7 cellular contexts compared by ENCODE assay signal in the genomic region with DNA sequence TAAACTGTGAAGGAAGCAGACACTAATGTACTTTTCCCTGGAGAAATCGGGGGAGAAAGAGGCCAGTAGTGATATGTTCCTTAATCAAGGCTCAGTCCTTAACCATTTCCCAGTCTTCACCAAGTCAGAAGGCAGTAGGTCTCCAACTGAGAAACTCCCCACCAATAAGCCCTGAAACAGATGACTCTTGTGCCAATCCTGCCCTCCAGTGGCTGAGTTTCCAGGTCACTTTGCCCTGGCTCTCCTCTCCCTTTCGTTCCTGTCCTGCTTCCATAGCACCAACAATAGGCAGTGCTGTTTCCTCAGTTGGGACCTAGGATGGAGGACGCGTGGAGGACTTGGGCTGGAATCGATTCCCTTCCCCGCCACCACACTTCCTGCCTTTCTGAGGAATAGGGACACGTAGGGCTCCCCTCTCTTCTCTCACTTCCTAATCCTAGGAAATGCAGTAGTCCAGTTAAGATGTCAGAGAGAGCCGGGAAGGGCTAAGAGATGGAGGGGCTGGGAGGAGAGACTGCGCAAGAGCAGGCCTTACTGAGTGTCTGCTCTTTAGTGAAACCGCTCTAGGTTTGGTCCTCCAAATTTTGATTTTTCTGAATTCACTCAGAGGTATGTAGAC. TPM values are rescaled to one million over a fixed set of nuclear protein-coding genes. Genes with fewer than 3 reads are reported as not detected.
DNase-seq lines count a peak whose midpoint lies in the region; TF ChIP-seq lines count a peak whose summit lies in the region.

No MANE protein-coding gene starts in this region.

- intact Hi-C loops in sigmoid colon (cut with DNase I) = no loop called here

- no peak for TF ChIP-seq EP300 in sigmoid colon (IDR thresholded peaks at IDR 0.05)

- H3K9me3 ChIP-seq in HAP-1 (no peaks in the 10 kb centered on the region), sigmoid colon (no peaks in the 10 kb centered on the region)

- in situ Hi-C loops in HAP-1 (cut with MboI; ENCODE audit: low sequenced_read_pairs) = no loop called here

- no peak overlapping the region for H3K27ac ChIP-seq in sigmoid colon

- H3K36me3 ChIP-seq in HAP-1 (replicated peaks) (no peaks in the 10 kb centered on the region), kidney epithelial cell (ENCODE audit: control insufficient read depth, insufficient read depth, low read length) (no peaks in the 10 kb centered on the region), sigmoid colon (no peaks in the 10 kb centered on the region)

- DNase-seq in ELR (ENCODE audit: low read depth) = peak; percentile 83
- DNase-seq in HAP-1 (ENCODE audit: low spot score in 2 of 2) = peak; percentile 73 to 81
- DNase-seq in NCI-H510A (lab: John Stamatoyannopoulos, UW) = peak; percentile 8
- DNase-seq in amygdala (lab: John Stamatoyannopoulos, UW) = peak in 43 of 56 donors; percentile 1 to 77 (median 23)
- peak; percentile 23 for DNase-seq in kidney epithelial cell (ENCODE audit: low read depth)
- DNase-seq in cortex of kidney (lab: John Stamatoyannopoulos, UW) = no peak
- DNase-seq in sigmoid colon = no peak

- TF ChIP-seq CTCF in kidney epithelial cell (IDR thresholded peaks at IDR 0.05; ENCODE audit: insufficient read depth, low read length, poor library complexity, severe bottlenecking) = peak; percentile 77
- no peak for TF ChIP-seq CTCF in sigmoid colon (IDR thresholded peaks at IDR 0.05)

- H3K4me1 ChIP-seq in HAP-1 = no peaks in the 10 kb centered on the region
- no peaks in the 10 kb centered on the region for H3K4me1 ChIP-seq in sigmoid colon

- H3K4me3 ChIP-seq in HAP-1 (no peak overlapping the region), kidney epithelial cell (ENCODE audit: low read depth, low read length) (no peak overlapping the region), sigmoid colon (no peak overlapping the region)

- no peak for TF ChIP-seq POLR2A in sigmoid colon (IDR thresholded peaks at IDR 0.05)

- H3K27me3 ChIP-seq in HAP-1 (ENCODE audit: low read depth) (peaks cover 4% of the 10 kb centered on the region; the same call in 1 of the 2 replicates), kidney epithelial cell (ENCODE audit: control insufficient read depth, insufficient read depth, low read length) (no peaks in the 10 kb centered on the region), sigmoid colon (no peaks in the 10 kb centered on the region)

- 42 to 68% methylated on average over 10 of the region's 10 CpGs for WGBS in sigmoid colon, 2 donors

RNA-seq across cellular contexts. Expression of a gene that starts 23.4 kb away (rescaled TPM):
- total RNA-seq in kidney epithelial cell = not detected in 2 replicates
- under 1 TPM in 1 of 4 donors, not detected in 3; 0.71 TPM for total RNA-seq in sigmoid colon
- polyA plus RNA-seq in sigmoid colon = under 1 TPM in 2 of 3 donors, not detected in 1; 0.15 to 0.60 TPM

Comparison
In these comparisons a context has a peak if more than half of its experiments do, and no peak if none do; other contexts are left out.
1. DNase-seq: peak in ELR (single experiment), HAP-1 (2 of 2), NCI-H510A (single experiment), amygdala (43 of 56) and kidney epithelial cell (single experiment); none in cortex of kidney (single experiment) and sigmoid colon (single experiment).